In the genomic region with DNA sequence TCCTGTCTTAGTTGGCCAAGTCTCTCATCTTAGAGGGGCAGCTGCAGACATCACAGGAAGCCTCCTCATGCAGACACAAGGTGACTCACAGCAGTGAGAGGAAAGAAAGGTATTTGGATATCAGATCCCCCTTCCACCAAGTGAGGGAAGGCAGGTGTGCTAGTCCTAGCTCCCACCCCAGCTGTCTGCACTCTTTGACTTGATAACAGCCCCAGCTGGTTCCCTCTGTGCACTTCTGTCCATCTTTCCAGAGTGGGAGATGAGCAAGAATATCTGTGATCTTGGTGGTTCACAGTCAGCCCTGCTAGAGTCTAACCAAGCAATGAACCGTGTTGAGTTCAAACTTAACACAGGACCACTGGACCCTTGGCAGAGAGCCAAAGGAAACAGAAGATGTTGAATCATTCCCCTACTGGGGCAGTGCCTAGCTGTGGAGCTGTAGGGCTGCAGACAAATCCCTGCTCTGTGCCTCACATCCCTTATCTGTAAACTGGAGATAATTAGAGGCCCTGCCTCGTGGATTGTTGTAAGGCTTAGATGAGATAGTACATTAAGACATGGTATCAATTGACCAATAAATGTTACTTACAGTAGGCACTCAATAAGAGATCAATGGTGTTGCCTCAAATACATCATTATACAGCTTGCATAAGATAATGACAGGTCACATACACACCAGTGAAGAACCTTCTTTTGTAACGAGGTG, we compare ENCODE assay signal across 1 cellular context.
TF ChIP-seq lines count a peak whose summit lies in the region.

No MANE protein-coding gene starts in this region.

TF ChIP-seq in HEK293, 187 proteins besides CTCF, POLR2A, EP300 and RAD21 (continued from another document and continues in another):
- TF ChIP-seq TCF7L2 (IDR thresholded peaks at IDR 0.05; ENCODE audit: borderline replicate concordance, low read depth, low read length) = no peak
- TF ChIP-seq ZNF24 (tag by site-specific recombination; IDR thresholded peaks at IDR 0.05) = peak; percentile 69; the same call in 1 of the 2 replicates
- no peak for TF ChIP-seq ZNF621 (tag by site-specific recombination; IDR thresholded peaks at IDR 0.05)
- 0 out of 2 replicates have a peak, but pooled peaks have one; percentile 11 for TF ChIP-seq ZFP69B (tag by site-specific recombination; IDR thresholded peaks at IDR 0.05)
- TF ChIP-seq ZNF169 (tag by site-specific recombination; IDR thresholded peaks at IDR 0.05) = no peak
- no peak for TF ChIP-seq ZNF707 (tag by site-specific recombination; IDR thresholded peaks at IDR 0.05)
- TF ChIP-seq SP3 (tag by site-specific recombination; IDR thresholded peaks at IDR 0.05) = no peak
- no peak for TF ChIP-seq ZNF138 (tag by site-specific recombination; IDR thresholded peaks at IDR 0.05; ENCODE audit: borderline replicate concordance)
- TF ChIP-seq, protein P1, sequence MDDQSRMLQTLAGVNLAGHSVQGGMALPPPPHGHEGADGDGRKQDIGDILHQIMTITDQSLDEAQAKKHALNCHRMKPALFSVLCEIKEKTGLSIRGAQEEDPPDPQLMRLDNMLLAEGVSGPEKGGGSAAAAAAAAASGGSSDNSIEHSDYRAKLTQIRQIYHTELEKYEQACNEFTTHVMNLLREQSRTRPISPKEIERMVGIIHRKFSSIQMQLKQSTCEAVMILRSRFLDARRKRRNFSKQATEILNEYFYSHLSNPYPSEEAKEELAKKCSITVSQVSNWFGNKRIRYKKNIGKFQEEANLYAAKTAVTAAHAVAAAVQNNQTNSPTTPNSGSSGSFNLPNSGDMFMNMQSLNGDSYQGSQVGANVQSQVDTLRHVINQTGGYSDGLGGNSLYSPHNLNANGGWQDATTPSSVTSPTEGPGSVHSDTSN (CRISPR knock-in tag; IDR thresholded peaks at IDR 0.05) = no peak
- TF ChIP-seq MZF1 (tag by site-specific recombination; IDR thresholded peaks at IDR 0.05; ENCODE audit: borderline replicate concordance) = peak; percentile 99
- TF ChIP-seq GLI2 (tag by site-specific recombination; IDR thresholded peaks at IDR 0.05; ENCODE audit: borderline replicate concordance, low read depth) = 0 out of 2 replicates have a peak, but pooled peaks have one; percentile 8
- no peak for TF ChIP-seq SP2 (tag by site-specific recombination; IDR thresholded peaks at IDR 0.05)
- TF ChIP-seq, protein P2, sequence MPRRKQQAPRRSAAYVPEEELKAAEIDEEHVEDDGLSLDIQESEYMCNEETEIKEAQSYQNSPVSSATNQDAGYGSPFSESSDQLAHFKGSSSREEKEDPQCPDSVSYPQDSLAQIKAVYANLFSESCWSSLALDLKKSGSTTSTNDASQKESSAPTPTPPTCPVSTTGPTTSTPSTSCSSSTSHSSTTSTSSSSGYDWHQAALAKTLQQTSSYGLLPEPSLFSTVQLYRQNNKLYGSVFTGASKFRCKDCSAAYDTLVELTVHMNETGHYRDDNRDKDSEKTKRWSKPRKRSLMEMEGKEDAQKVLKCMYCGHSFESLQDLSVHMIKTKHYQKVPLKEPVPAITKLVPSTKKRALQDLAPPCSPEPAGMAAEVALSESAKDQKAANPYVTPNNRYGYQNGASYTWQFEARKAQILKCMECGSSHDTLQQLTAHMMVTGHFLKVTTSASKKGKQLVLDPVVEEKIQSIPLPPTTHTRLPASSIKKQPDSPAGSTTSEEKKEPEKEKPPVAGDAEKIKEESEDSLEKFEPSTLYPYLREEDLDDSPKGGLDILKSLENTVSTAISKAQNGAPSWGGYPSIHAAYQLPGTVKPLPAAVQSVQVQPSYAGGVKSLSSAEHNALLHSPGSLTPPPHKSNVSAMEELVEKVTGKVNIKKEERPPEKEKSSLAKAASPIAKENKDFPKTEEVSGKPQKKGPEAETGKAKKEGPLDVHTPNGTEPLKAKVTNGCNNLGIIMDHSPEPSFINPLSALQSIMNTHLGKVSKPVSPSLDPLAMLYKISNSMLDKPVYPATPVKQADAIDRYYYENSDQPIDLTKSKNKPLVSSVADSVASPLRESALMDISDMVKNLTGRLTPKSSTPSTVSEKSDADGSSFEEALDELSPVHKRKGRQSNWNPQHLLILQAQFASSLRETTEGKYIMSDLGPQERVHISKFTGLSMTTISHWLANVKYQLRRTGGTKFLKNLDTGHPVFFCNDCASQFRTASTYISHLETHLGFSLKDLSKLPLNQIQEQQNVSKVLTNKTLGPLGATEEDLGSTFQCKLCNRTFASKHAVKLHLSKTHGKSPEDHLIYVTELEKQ (tag by site-specific recombination; IDR thresholded peaks at IDR 0.05; ENCODE audit: borderline replicate concordance) = peak; percentile 26; the same call in 1 of the 2 replicates
- TF ChIP-seq OVOL3 (tag by site-specific recombination; IDR thresholded peaks at IDR 0.05) = no peak
- TF ChIP-seq, protein P3, sequence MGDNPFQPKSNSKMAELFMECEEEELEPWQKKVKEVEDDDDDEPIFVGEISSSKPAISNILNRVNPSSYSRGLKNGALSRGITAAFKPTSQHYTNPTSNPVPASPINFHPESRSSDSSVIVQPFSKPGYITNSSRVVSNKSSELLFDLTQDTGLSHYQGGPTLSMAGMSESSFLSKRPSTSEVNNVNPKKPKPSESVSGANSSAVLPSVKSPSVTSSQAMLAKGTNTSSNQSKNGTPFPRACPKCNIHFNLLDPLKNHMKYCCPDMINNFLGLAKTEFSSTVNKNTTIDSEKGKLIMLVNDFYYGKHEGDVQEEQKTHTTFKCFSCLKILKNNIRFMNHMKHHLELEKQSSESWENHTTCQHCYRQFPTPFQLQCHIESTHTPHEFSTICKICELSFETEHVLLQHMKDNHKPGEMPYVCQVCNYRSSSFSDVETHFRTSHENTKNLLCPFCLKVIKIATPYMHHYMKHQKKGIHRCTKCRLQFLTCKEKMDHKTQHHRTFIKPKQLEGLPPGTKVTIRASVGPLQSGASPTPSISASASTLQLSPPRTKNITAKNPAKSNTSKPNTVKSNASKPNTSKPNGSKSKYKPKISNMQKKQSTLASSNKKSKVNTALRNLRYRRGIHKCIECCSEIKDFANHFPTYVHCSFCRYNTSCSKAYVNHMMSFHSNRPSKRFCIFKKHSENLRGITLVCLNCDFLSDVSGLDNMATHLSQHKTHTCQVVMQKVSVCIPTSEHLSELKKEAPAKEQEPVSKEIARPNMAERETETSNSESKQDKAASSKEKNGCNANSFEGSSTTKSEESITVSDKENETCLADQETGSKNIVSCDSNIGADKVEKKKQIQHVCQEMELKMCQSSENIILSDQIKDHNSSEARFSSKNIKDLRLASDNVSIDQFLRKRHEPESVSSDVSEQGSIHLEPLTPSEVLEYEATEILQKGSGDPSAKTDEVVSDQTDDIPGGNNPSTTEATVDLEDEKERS (tag by site-specific recombination; IDR thresholded peaks at IDR 0.05) = no peak
- no peak for TF ChIP-seq ZNF354C (tag by site-specific recombination; IDR thresholded peaks at IDR 0.05; ENCODE audit: borderline replicate concordance, low read depth)
- no peak for TF ChIP-seq ZNF473 (tag by site-specific recombination; IDR thresholded peaks at IDR 0.05)
- TF ChIP-seq ZNF394 (tag by site-specific recombination; IDR thresholded peaks at IDR 0.05; ENCODE audit: borderline replicate concordance) = no peak; the same call in 1 of the 2 replicates
- peak; percentile 98 for TF ChIP-seq ZNF660 (tag by site-specific recombination; IDR thresholded peaks at IDR 0.05)
- TF ChIP-seq, protein P4, sequence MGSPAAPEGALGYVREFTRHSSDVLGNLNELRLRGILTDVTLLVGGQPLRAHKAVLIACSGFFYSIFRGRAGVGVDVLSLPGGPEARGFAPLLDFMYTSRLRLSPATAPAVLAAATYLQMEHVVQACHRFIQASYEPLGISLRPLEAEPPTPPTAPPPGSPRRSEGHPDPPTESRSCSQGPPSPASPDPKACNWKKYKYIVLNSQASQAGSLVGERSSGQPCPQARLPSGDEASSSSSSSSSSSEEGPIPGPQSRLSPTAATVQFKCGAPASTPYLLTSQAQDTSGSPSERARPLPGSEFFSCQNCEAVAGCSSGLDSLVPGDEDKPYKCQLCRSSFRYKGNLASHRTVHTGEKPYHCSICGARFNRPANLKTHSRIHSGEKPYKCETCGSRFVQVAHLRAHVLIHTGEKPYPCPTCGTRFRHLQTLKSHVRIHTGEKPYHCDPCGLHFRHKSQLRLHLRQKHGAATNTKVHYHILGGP (tag by site-specific recombination; IDR thresholded peaks at IDR 0.05) = no peak
- peak; percentile 70; the same call in 1 of the 2 replicates for TF ChIP-seq GFI1B (tag by site-specific recombination; IDR thresholded peaks at IDR 0.05)
- TF ChIP-seq ZNF610 (tag by site-specific recombination; IDR thresholded peaks at IDR 0.05; ENCODE audit: borderline replicate concordance) = no peak
- TF ChIP-seq, protein P5, sequence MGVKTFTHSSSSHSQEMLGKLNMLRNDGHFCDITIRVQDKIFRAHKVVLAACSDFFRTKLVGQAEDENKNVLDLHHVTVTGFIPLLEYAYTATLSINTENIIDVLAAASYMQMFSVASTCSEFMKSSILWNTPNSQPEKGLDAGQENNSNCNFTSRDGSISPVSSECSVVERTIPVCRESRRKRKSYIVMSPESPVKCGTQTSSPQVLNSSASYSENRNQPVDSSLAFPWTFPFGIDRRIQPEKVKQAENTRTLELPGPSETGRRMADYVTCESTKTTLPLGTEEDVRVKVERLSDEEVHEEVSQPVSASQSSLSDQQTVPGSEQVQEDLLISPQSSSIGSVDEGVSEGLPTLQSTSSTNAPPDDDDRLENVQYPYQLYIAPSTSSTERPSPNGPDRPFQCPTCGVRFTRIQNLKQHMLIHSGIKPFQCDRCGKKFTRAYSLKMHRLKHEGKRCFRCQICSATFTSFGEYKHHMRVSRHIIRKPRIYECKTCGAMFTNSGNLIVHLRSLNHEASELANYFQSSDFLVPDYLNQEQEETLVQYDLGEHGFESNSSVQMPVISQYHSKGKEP (tag by site-specific recombination; IDR thresholded peaks at IDR 0.05) = peak; percentile 48
- TF ChIP-seq ZNF211 (tag by site-specific recombination; IDR thresholded peaks at IDR 0.05; ENCODE audit: low read depth) = no peak
- TF ChIP-seq, protein P6, sequence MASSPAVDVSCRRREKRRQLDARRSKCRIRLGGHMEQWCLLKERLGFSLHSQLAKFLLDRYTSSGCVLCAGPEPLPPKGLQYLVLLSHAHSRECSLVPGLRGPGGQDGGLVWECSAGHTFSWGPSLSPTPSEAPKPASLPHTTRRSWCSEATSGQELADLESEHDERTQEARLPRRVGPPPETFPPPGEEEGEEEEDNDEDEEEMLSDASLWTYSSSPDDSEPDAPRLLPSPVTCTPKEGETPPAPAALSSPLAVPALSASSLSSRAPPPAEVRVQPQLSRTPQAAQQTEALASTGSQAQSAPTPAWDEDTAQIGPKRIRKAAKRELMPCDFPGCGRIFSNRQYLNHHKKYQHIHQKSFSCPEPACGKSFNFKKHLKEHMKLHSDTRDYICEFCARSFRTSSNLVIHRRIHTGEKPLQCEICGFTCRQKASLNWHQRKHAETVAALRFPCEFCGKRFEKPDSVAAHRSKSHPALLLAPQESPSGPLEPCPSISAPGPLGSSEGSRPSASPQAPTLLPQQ (tag by site-specific recombination; IDR thresholded peaks at IDR 0.05) = peak; percentile 73
- no peak for TF ChIP-seq ZNF585B (tag by site-specific recombination; IDR thresholded peaks at IDR 0.05)
- TF ChIP-seq ZNF677 (tag by site-specific recombination; IDR thresholded peaks at IDR 0.05) = no peak
- TF ChIP-seq KLF7 (tag by site-specific recombination; IDR thresholded peaks at IDR 0.05; ENCODE audit: borderline replicate concordance) = no peak
- peak; percentile 96 for TF ChIP-seq ZBTB48 (tag by site-specific recombination; IDR thresholded peaks at IDR 0.05)
- TF ChIP-seq, protein P7, sequence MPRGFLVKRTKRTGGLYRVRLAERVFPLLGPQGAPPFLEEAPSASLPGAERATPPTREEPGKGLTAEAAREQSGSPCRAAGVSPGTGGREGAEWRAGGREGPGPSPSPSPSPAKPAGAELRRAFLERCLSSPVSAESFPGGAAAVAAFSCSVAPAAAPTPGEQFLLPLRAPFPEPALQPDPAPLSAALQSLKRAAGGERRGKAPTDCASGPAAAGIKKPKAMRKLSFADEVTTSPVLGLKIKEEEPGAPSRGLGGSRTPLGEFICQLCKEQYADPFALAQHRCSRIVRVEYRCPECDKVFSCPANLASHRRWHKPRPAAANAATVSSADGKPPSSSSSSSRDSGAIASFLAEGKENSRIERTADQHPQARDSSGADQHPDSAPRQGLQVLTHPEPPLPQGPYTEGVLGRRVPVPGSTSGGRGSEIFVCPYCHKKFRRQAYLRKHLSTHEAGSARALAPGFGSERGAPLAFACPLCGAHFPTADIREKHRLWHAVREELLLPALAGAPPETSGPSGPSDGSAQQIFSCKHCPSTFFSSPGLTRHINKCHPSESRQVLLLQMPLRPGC (tag by site-specific recombination; IDR thresholded peaks at IDR 0.05) = no peak
- peak; percentile 97 for TF ChIP-seq TRIM28 (IDR thresholded peaks at IDR 0.05; ENCODE audit: borderline replicate concordance, low read length)
- TF ChIP-seq, protein P8, sequence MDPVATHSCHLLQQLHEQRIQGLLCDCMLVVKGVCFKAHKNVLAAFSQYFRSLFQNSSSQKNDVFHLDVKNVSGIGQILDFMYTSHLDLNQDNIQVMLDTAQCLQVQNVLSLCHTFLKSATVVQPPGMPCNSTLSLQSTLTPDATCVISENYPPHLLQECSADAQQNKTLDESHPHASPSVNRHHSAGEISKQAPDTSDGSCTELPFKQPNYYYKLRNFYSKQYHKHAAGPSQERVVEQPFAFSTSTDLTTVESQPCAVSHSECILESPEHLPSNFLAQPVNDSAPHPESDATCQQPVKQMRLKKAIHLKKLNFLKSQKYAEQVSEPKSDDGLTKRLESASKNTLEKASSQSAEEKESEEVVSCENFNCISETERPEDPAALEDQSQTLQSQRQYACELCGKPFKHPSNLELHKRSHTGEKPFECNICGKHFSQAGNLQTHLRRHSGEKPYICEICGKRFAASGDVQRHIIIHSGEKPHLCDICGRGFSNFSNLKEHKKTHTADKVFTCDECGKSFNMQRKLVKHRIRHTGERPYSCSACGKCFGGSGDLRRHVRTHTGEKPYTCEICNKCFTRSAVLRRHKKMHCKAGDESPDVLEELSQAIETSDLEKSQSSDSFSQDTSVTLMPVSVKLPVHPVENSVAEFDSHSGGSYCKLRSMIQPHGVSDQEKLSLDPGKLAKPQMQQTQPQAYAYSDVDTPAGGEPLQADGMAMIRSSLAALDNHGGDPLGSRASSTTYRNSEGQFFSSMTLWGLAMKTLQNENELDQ (tag by site-specific recombination; IDR thresholded peaks at IDR 0.05; ENCODE audit: low read depth) = no peak
- TF ChIP-seq ZNF792 (tag by site-specific recombination; IDR thresholded peaks at IDR 0.05) = no peak
- TF ChIP-seq ZNF514 (tag by site-specific recombination; IDR thresholded peaks at IDR 0.05) = no peak
- TF ChIP-seq, protein P9, sequence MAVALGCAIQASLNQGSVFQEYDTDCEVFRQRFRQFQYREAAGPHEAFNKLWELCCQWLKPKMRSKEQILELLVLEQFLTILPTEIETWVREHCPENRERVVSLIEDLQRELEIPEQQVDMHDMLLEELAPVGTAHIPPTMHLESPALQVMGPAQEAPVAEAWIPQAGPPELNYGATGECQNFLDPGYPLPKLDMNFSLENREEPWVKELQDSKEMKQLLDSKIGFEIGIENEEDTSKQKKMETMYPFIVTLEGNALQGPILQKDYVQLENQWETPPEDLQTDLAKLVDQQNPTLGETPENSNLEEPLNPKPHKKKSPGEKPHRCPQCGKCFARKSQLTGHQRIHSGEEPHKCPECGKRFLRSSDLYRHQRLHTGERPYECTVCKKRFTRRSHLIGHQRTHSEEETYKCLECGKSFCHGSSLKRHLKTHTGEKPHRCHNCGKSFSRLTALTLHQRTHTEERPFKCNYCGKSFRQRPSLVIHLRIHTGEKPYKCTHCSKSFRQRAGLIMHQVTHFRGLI (tag by site-specific recombination; IDR thresholded peaks at IDR 0.05) = peak; percentile 57; the same call in 1 of the 2 replicates
- TF ChIP-seq ZNF174 (tag by site-specific recombination; IDR thresholded peaks at IDR 0.05) = peak; percentile 88
- TF ChIP-seq ZNF324 (tag by site-specific recombination; IDR thresholded peaks at IDR 0.05) = no peak
